Comparison of ENCODE assay signal across 12 cellular contexts in genomic region chrX:37380920-37381319, GRCh38. TPM values are rescaled to one million over a fixed set of nuclear protein-coding genes. Genes with fewer than 3 reads are reported as not detected.
DNase-seq lines count a peak whose midpoint lies in the region; ATAC-seq, FAIRE-seq and TF ChIP-seq lines count a peak whose summit lies in the region.
"Had no signal": no experiment of that assay in that cellular context is flagged by ENCODE, and none has a peak within 500 bp of the region (broad histone marks: within the 10 kb centered on the region; RNA-seq: fewer than 3 reads in every experiment).

No MANE protein-coding gene starts in this region.

- in situ Hi-C loops in HepG2 (cut with HindIII; ENCODE audit: extremely low pct_ligation_motif_present, low pct_unique_long_range_greater_than_20kb), result no loop called here

- H2AFZ ChIP-seq in HepG2 (ENCODE audit: low read length), result no peak overlapping the region

- H3K9me3 ChIP-seq in HepG2 (ENCODE audit: low read length), result no peaks in the 10 kb centered on the region
- H3K9me3 ChIP-seq: esophagus squamous epithelium had no signal

- TF ChIP-seq EP300 in HepG2 (IDR thresholded peaks at IDR 0.05; ENCODE audit: low read depth in 2 of 2, low read length in 2 of 2), result no peak
- TF ChIP-seq EP300 in HepG2 (CRISPR knock-in tag; IDR thresholded peaks at IDR 0.05; ENCODE audit: borderline replicate concordance), result no peak

- no peaks in the 10 kb centered on the region for H3K27me3 ChIP-seq in HepG2 (ENCODE audit: control insufficient read depth in 1 of 2, insufficient read depth in 2 of 2, low read length in 2 of 2)
- H3K27me3 ChIP-seq: esophagus squamous epithelium had no signal

- TF ChIP-seq CTCF in AG10803 (conservative IDR thresholded peaks at IDR 0.05; ENCODE audit: low read length) (no peak), LNCaP clone FGC (IDR thresholded peaks at IDR 0.05; ENCODE audit: control insufficient read depth, extremely low read depth, insufficient read depth) (no peak), choroid plexus epithelial cell (conservative IDR thresholded peaks at IDR 0.05; ENCODE audit: low read depth, low read length) (no peak), HepG2 (CRISPR knock-in tag; IDR thresholded peaks at IDR 0.05) (no peak)

- CTCF ChIA-PET in HepG2 (lab: Yijun Ruan, JAX; ENCODE audit: low intra/inter-chr PET ratio, low total read pairs), result no interaction called here
- CTCF ChIA-PET in activated CD4-positive, alpha-beta memory T cell treated with anti-CD3 and anti-CD28 coated beads for 36 hours (lab: Charles Lee), result no interaction called here

- FAIRE-seq in HepG2 (lab: Jason Lieb, UNC), result no peak
- FAIRE-seq: GM12878 had no signal

- POLR2A ChIA-PET in HepG2 (lab: Yijun Ruan, JAX), result no interaction called here
- POLR2A ChIA-PET in activated CD4-positive, alpha-beta memory T cell treated with anti-CD3 and anti-CD28 coated beads for 36 hours (lab: Charles Lee), result no interaction called here

- no peak overlapping the region for H3K27ac ChIP-seq in HepG2 (ENCODE audit: extremely low read length, insufficient read depth, low read length)

- H3K36me3 ChIP-seq in HepG2 (replicated peaks in 1 of 2; ENCODE audit: control insufficient read depth in 1 of 2, insufficient read depth in 2 of 2, low read length in 2 of 2), result no peaks in the 10 kb centered on the region
- H3K36me3 ChIP-seq: esophagus squamous epithelium had no signal

- no peak for TF ChIP-seq POLR2A in HepG2 (IDR thresholded peaks at IDR 0.05; ENCODE audit: insufficient read depth in 1 of 2, low read depth in 2 of 2, low read length in 2 of 2)

- H3K4me2 ChIP-seq in HepG2 (ENCODE audit: low read depth, low read length), result no peak overlapping the region

- H3K27ac Mint-ChIP-seq in activated CD4-positive, alpha-beta memory T cell treated with anti-CD3 and anti-CD28 coated beads for 36 hours, result no peak overlapping the region

- no peak for ATAC-seq in HepG2
- ATAC-seq in HG02623 (IDR thresholded peaks at IDR 0.05; ENCODE audit: unreplicated experiment), result no peak
- no peak for ATAC-seq in GM21717 (IDR thresholded peaks at IDR 0.05; ENCODE audit: unreplicated experiment)
- ATAC-seq: GM12878 had no signal

- no peaks in the 10 kb centered on the region for H3K36me3 Mint-ChIP-seq in activated CD4-positive, alpha-beta memory T cell treated with anti-CD3 and anti-CD28 coated beads for 36 hours

- H3K9ac ChIP-seq in HepG2 (ENCODE audit: insufficient read depth, low read depth, low read length), result no peak overlapping the region

- H3K4me1 Mint-ChIP-seq in activated CD4-positive, alpha-beta memory T cell treated with anti-CD3 and anti-CD28 coated beads for 36 hours (ENCODE audit: low read depth), result no peaks in the 10 kb centered on the region

- no TSS peak for BruUV-seq in HepG2 (replicated peaks; lab: Mats Ljungman, UMichigan)

- intact Hi-C loops in HepG2 (cut with micrococcal nuclease; ENCODE audit: unreplicated experiment), result no loop called here
- intact Hi-C loops in activated CD4-positive, alpha-beta memory T cell treated with anti-CD3 and anti-CD28 coated beads for 36 hours (cut with micrococcal nuclease), result no loop called here

- peak; percentile 21 for DNase-seq in AG10803 (ENCODE audit: low read depth)
- peak; percentile 69 for DNase-seq in LNCaP clone FGC (ENCODE audit: low read depth)
- peak; percentile 87 for DNase-seq in choroid plexus epithelial cell (ENCODE audit: low read depth)
- peak; percentile 25 for DNase-seq in HepG2 (ENCODE audit: low spot score)
- DNase-seq in stimulated activated CD4-positive, alpha-beta T cell treated with anti-CD3 and anti-CD28 coated beads, Interleukin-1b, Interleukin-23, amount 100 ng/mL, for 48 hours, result no peak
- no peak for DNase-seq in activated CD4-positive, alpha-beta memory T cell treated with anti-CD3 and anti-CD28 coated beads for 36 hours
- DNase-seq: activated naive CD4-positive, alpha-beta T cell treated with Interleukin-2 at 50 U/mL for 16 hours; esophagus squamous epithelium; substantia nigra had no signal

- peaks cover 10% of the 10 kb centered on the region for H3K79me2 ChIP-seq in HepG2 (ENCODE audit: insufficient read depth, low read length)

- TF ChIP-seq RAD21 in HepG2 (CRISPR knock-in tag; IDR thresholded peaks at IDR 0.05), result no peak

- no peaks in the 10 kb centered on the region for H3K27me3 Mint-ChIP-seq in activated CD4-positive, alpha-beta memory T cell treated with anti-CD3 and anti-CD28 coated beads for 36 hours

- WGBS in HepG2 (ENCODE audit: low lambda C conversion rate), result 85% methylated on average over 1 of the region's 1 CpG

- H3K9me3 Mint-ChIP-seq in activated CD4-positive, alpha-beta memory T cell treated with anti-CD3 and anti-CD28 coated beads for 36 hours, result no peaks in the 10 kb centered on the region

- no peak overlapping the region for H3K4me3 ChIP-seq in AG10803 (ENCODE audit: low read length)
- no peak overlapping the region for H3K4me3 ChIP-seq in LNCaP clone FGC (ENCODE audit: low read depth, low read length)
- no peak overlapping the region for H3K4me3 ChIP-seq in choroid plexus epithelial cell (ENCODE audit: low read depth, low read length)
- H3K4me3 ChIP-seq in HepG2 (replicated peaks in 1 of 3; ENCODE audit: insufficient read depth in 1 of 3, low read depth in 2 of 3, low read length in 3 of 3), result no peak overlapping the region
- H3K4me3 ChIP-seq: esophagus squamous epithelium, GM12878 had no signal

- no peaks in the 10 kb centered on the region for H3K4me1 ChIP-seq in HepG2 (ENCODE audit: insufficient read depth, low read length)

- H3K4me3 Mint-ChIP-seq in activated CD4-positive, alpha-beta memory T cell treated with anti-CD3 and anti-CD28 coated beads for 36 hours, result no peak overlapping the region

- no peaks in the 10 kb centered on the region for H4K20me1 ChIP-seq in HepG2 (ENCODE audit: insufficient read depth, low read length)

TF ChIP-seq in HepG2, 621 proteins besides CTCF, POLR2A, EP300 and RAD21:
- TF ChIP-seq FOSL2 (CRISPR knock-in tag; IDR thresholded peaks at IDR 0.05) (0 out of 2 replicates have a peak, but pooled peaks have one; percentile 14), SOX6 (IDR thresholded peaks at IDR 0.05) (no peak), SOX6 (CRISPR knock-in tag; IDR thresholded peaks at IDR 0.05) (no peak)

RNA-seq across cellular contexts. Expression of gene PRRG1, which starts 31.8 kb away (rescaled TPM):
- total RNA-seq in HepG2 (2016; rRNA removed; fragmentation: Illumina TruSeq; extraction: Trizol), result 4.5 and 5.0 TPM in 2 replicates
- 7.8 and 9.2 TPM in 2 replicates for total RNA-seq in HepG2 (2016; cell fraction: cytosol; rRNA removed; fragmentation: Illumina TruSeq; extraction: Trizol; ENCODE audit: low read depth)
- 3.7 and 4.6 TPM in 2 replicates for total RNA-seq in HepG2 (2016; cell fraction: insoluble cytoplasmic fraction; rRNA removed; fragmentation: Illumina TruSeq; extraction: Trizol)
- 2.1 and 2.2 TPM in 2 replicates for total RNA-seq in HepG2 (2016; cell fraction: membrane; rRNA removed; fragmentation: Illumina TruSeq; extraction: Trizol)
- total RNA-seq in HepG2 (2016; cell fraction: nucleus; rRNA removed; fragmentation: Illumina TruSeq; extraction: Trizol), result 9.7 and 10.0 TPM in 2 replicates
- polyA plus RNA-seq in HepG2 (2011; rRNA removed), result 7.2 and 11.0 TPM in 2 replicates
- 5.8 and 7.3 TPM in 2 replicates for polyA plus RNA-seq in HepG2 (2011; cell fraction: cytosol; rRNA removed)
- polyA plus RNA-seq in HepG2 (2011; cell fraction: nucleus; rRNA removed), result 5.5 and 6.6 TPM in 2 replicates
- 4.5 and 5.6 TPM in 2 replicates for polyA plus RNA-seq in HepG2 (2012)
- 0.36 and 0.37 TPM in 2 replicates for polyA plus RNA-seq in HepG2 (2016; cell fraction: cytosol; fragmentation: Illumina TruSeq; extraction: Trizol; ENCODE audit: low read depth)
- polyA plus RNA-seq in HepG2 (2016; cell fraction: insoluble cytoplasmic fraction; fragmentation: Illumina TruSeq; extraction: Trizol; ENCODE audit: low read depth), result 3.5 and 4.0 TPM in 2 replicates
- polyA plus RNA-seq in HepG2 (2016; cell fraction: membrane; fragmentation: Illumina TruSeq; extraction: Trizol; ENCODE audit: low read depth), result 0.66 and 1.3 TPM in 2 replicates
- polyA plus RNA-seq in HepG2 (2016; cell fraction: nucleus; fragmentation: Illumina TruSeq; extraction: Trizol; ENCODE audit: insufficient read depth, low read depth), result 7.2 and 7.6 TPM in 2 replicates
- polyA minus RNA-seq in HepG2 (2011; rRNA and poly(A)+ RNA removed; ENCODE audit: low replicate concordance), result 22.2 and 33.9 TPM in 2 replicates
- 6.5 and 9.2 TPM in 2 replicates for polyA minus RNA-seq in HepG2 (2011; cell fraction: cytosol; rRNA and poly(A)+ RNA removed)
- 20.6 and 23.2 TPM in 2 replicates for polyA minus RNA-seq in HepG2 (2011; cell fraction: nucleus; rRNA and poly(A)+ RNA removed)
- not detected for total RNA-seq in activated CD4-positive, alpha-beta memory T cell treated with anti-CD3 and anti-CD28 coated beads for 36 hours
- total RNA-seq: GM12878 had no signal
- polyA plus RNA-seq: GM12878 had no signal

Comparison
In these comparisons a context has a peak if more than half of its experiments do, and no peak if none do; other contexts are left out.
1. DNase-seq: peak in AG10803 (single experiment), LNCaP clone FGC (single experiment), choroid plexus epithelial cell (single experiment) and HepG2 (single experiment); none in stimulated activated CD4-positive, alpha-beta T cell treated with anti-CD3 and anti-CD28 coated beads, Interleukin-1b, Interleukin-23, amount 100 ng/mL, for 48 hours (single experiment) and activated CD4-positive, alpha-beta memory T cell treated with anti-CD3 and anti-CD28 coated beads for 36 hours (single experiment).